ENCODE assay signal across 24 cellular contexts in the genomic region with DNA sequence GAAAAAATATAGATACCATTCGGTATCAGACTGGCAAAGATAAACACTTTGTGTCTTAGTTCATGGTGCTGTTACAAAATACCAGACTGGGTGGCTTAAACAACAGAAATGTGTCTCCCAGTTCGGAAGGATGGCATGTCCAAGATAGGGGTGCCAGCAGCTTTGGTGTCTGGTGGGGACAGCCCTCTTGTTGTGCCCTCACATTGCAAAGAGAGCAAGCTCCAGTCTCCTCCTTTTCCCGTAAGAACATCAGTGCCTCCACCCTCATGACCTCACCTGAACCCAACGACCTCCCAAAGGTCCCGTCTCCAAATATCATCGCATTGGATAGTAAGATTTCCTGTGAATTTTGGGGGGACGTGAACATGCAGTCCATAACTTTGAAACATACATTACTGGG. TPM values are rescaled to one million over a fixed set of nuclear protein-coding genes. Genes with fewer than 3 reads are reported as not detected.
DNase-seq lines count a peak whose midpoint lies in the region; ATAC-seq and TF ChIP-seq lines count a peak whose summit lies in the region.
"Had no signal": no experiment of that assay in that cellular context is flagged by ENCODE, and none has a peak within 500 bp of the region (broad histone marks: within the 10 kb centered on the region; RNA-seq: fewer than 3 reads in every experiment).

No MANE protein-coding gene starts in this region.

- H3K4me3 Mint-ChIP-seq in CD4-positive, CD25-positive, alpha-beta regulatory T cell, result peak overlapping the region; percentile 76 to 89 (median 81)
- peak overlapping the region; percentile 58 for H3K4me3 Mint-ChIP-seq in activated T-helper 2 cell treated with anti-CD3 and anti-CD28 coated beads, Interferon-gamma antibody, Interleukin-2, Interleukin-4, amounts not matched to agents 10 μg/mL and 5 μg/mL and 100 μg/mL, durations not matched to agents 14 hours and 24 hours and 36 hours (ENCODE audit: low read depth)
- peak overlapping the region; percentile 62 for H3K4me3 Mint-ChIP-seq in neural progenitor cell
- H3K4me3 Mint-ChIP-seq: GM23338 had no signal

- H2BK15ac ChIP-seq in mesenchymal stem cell (ENCODE audit: low read depth, poor library complexity, severe bottlenecking), result no peak overlapping the region

- H3K36me3 Mint-ChIP-seq in CD4-positive, CD25-positive, alpha-beta regulatory T cell, result no peaks in the 10 kb centered on the region
- peaks cover 9% of the 10 kb centered on the region for H3K36me3 Mint-ChIP-seq in activated T-helper 2 cell treated with anti-CD3 and anti-CD28 coated beads, Interferon-gamma antibody, Interleukin-2, Interleukin-4, amounts not matched to agents 10 μg/mL and 5 μg/mL and 100 μg/mL, durations not matched to agents 14 hours and 24 hours and 36 hours (ENCODE audit: low read depth)
- H3K36me3 Mint-ChIP-seq in neural progenitor cell, result peaks cover 3% of the 10 kb centered on the region
- H3K36me3 Mint-ChIP-seq: CD4-positive, alpha-beta memory T cell had no signal

- ATAC-seq in CD4-positive, CD25-positive, alpha-beta regulatory T cell (ENCODE audit: low read depth in 2 of 2), result no peak
- ATAC-seq in GM19035 (IDR thresholded peaks at IDR 0.05; ENCODE audit: unreplicated experiment), result no peak
- ATAC-seq: GM12878, GM23338, HCT116, K562 had no signal

- H3K79me1 ChIP-seq in mesenchymal stem cell (replicated peaks; ENCODE audit: low read length, poor library complexity, severe bottlenecking), result peaks cover 14% of the 10 kb centered on the region

- no peak overlapping the region for H3K4me3 ChIP-seq in CD4-positive, CD25-positive, alpha-beta regulatory T cell (ENCODE audit: low read depth, low read length)
- H3K4me3 ChIP-seq in neural progenitor cell, result no peak overlapping the region
- H3K4me3 ChIP-seq in mesenchymal stem cell (ENCODE audit: insufficient read depth in 1 of 2, low read depth in 1 of 2, low read length in 2 of 2), result no peak overlapping the region
- H3K4me3 ChIP-seq: GM12878, GM23338, K562, Peyer's patch had no signal

- H3K9ac ChIP-seq in neural progenitor cell, result no peak overlapping the region
- H3K9ac ChIP-seq in mesenchymal stem cell (ENCODE audit: low read length), result no peak overlapping the region

- no peak overlapping the region for H3K23ac ChIP-seq in mesenchymal stem cell (ENCODE audit: low read length in 2 of 2)

- no peak overlapping the region for H3K14ac ChIP-seq in mesenchymal stem cell (ENCODE audit: low read length in 2 of 2)

- no peak overlapping the region for H2AFZ ChIP-seq in neural progenitor cell (replicated peaks)
- H2AFZ ChIP-seq in mesenchymal stem cell (ENCODE audit: low read depth, low read length), result no peak overlapping the region
- H2AFZ ChIP-seq: GM23338 had no signal

- H2BK5ac ChIP-seq in mesenchymal stem cell (ENCODE audit: low read depth, low read length, poor library complexity, severe bottlenecking), result no peak overlapping the region

- H3K36me3 ChIP-seq in CD4-positive, CD25-positive, alpha-beta regulatory T cell (ENCODE audit: control insufficient read depth, insufficient read depth, low read length), result no peaks in the 10 kb centered on the region
- H3K36me3 ChIP-seq in neural progenitor cell, result no peaks in the 10 kb centered on the region
- H3K36me3 ChIP-seq in mesenchymal stem cell (ENCODE audit: control insufficient read depth in 1 of 2, insufficient read depth in 2 of 2, low read depth in 1 of 2, low read length in 2 of 2), result peaks cover 3 to 4% of the 10 kb centered on the region in 2 experiments
- H3K36me3 ChIP-seq: BE2C, Peyer's patch had no signal

- DNase-seq in activated effector memory CD4-positive, alpha-beta T cell treated with anti-CD3 and anti-CD28 coated beads, Interleukin-2, amount 50 U/mL, for 16 hours, result peak; percentile 50
- DNase-seq in activated effector memory CD4-positive, alpha-beta T cell treated with Interleukin-2 at 50 U/mL for 16 hours, result no peak
- DNase-seq in CD4-positive, CD25-positive, alpha-beta regulatory T cell, result no peak
- no peak for DNase-seq in activated T-helper 2 cell treated with anti-CD3 and anti-CD28 coated beads, Interferon-gamma antibody, Interleukin-2, Interleukin-4, amounts not matched to agents 10 μg/mL and 5 μg/mL and 100 μg/mL, durations not matched to agents 14 hours and 24 hours and 36 hours (ENCODE audit: low spot score)
- DNase-seq in neural progenitor cell (ENCODE audit: low spot score), result peak; percentile 0
- DNase-seq in substantia nigra (lab: John Stamatoyannopoulos, UW), result no peak
- no peak for DNase-seq in mesenchymal stem cell
- DNase-seq: 8988T; BE2C; CD4-positive, alpha-beta memory T cell; DMS153; EL; NCI-H1105; NCI-H1694 treated with DMSO at 0.1 percent for 48 hours; NCI-H510A; NCI-H748 treated with DMSO at 0.1 percent for 48 hours; NK-92 treated with Interleukin-12 subunit alpha and Interleukin-12 subunit beta, amount 100 ng/mL, for 24 hours; SHP77 had no signal

- no peaks in the 10 kb centered on the region for H3K9me3 Mint-ChIP-seq in CD4-positive, CD25-positive, alpha-beta regulatory T cell
- no peaks in the 10 kb centered on the region for H3K9me3 Mint-ChIP-seq in activated T-helper 2 cell treated with anti-CD3 and anti-CD28 coated beads, Interferon-gamma antibody, Interleukin-2, Interleukin-4, amounts not matched to agents 10 μg/mL and 5 μg/mL and 100 μg/mL, durations not matched to agents 14 hours and 24 hours and 36 hours
- H3K9me3 Mint-ChIP-seq in neural progenitor cell, result no peaks in the 10 kb centered on the region
- H3K9me3 Mint-ChIP-seq: CD4-positive, alpha-beta memory T cell; GM23338 had no signal

- no peak overlapping the region for H2BK12ac ChIP-seq in mesenchymal stem cell (ENCODE audit: low read length in 2 of 2)

- no peaks in the 10 kb centered on the region for H4K20me1 ChIP-seq in neural progenitor cell (ENCODE audit: low read depth)

- H2BK120ac ChIP-seq in mesenchymal stem cell (ENCODE audit: low read depth, low read length), result no peak overlapping the region

- no peak overlapping the region for H2AK5ac ChIP-seq in mesenchymal stem cell (ENCODE audit: low read length, severe bottlenecking)

- H3K4me2 ChIP-seq in neural progenitor cell (no peak overlapping the region), mesenchymal stem cell (ENCODE audit: low read length, poor library complexity, severe bottlenecking) (no peak overlapping the region)
- H3K4me2 ChIP-seq: GM23338 had no signal

- no peak for TF ChIP-seq CTCF in neural progenitor cell (IDR thresholded peaks at IDR 0.05)

- H3K27me3 Mint-ChIP-seq in CD4-positive, CD25-positive, alpha-beta regulatory T cell, result no peaks in the 10 kb centered on the region
- H3K27me3 Mint-ChIP-seq in activated T-helper 2 cell treated with anti-CD3 and anti-CD28 coated beads, Interferon-gamma antibody, Interleukin-2, Interleukin-4, amounts not matched to agents 10 μg/mL and 5 μg/mL and 100 μg/mL, durations not matched to agents 14 hours and 24 hours and 36 hours (ENCODE audit: low read depth), result no peaks in the 10 kb centered on the region
- H3K27me3 Mint-ChIP-seq in neural progenitor cell (ENCODE audit: insufficient read depth, low read depth), result peaks cover 4% of the 10 kb centered on the region
- H3K27me3 Mint-ChIP-seq: CD4-positive, alpha-beta memory T cell had no signal

- no peak overlapping the region for H3K18ac ChIP-seq in mesenchymal stem cell (ENCODE audit: low read depth in 1 of 2, low read length in 2 of 2)

- H3F3A ChIP-seq in neural progenitor cell (ENCODE audit: low read depth), result peaks cover 20% of the 10 kb centered on the region

- H4K8ac ChIP-seq in mesenchymal stem cell (ENCODE audit: low read length), result no peak overlapping the region

- H3K27ac Mint-ChIP-seq in CD4-positive, CD25-positive, alpha-beta regulatory T cell, result no peak overlapping the region
- H3K27ac Mint-ChIP-seq in activated T-helper 2 cell treated with anti-CD3 and anti-CD28 coated beads, Interferon-gamma antibody, Interleukin-2, Interleukin-4, amounts not matched to agents 10 μg/mL and 5 μg/mL and 100 μg/mL, durations not matched to agents 14 hours and 24 hours and 36 hours, result no peak overlapping the region
- H3K27ac Mint-ChIP-seq in neural progenitor cell, result no peak overlapping the region
- H3K27ac Mint-ChIP-seq: GM23338 had no signal

- H3K79me2 ChIP-seq in neural progenitor cell (ENCODE audit: low read depth), result peaks cover 9% of the 10 kb centered on the region

- H3K4ac ChIP-seq in mesenchymal stem cell (ENCODE audit: low read depth in 1 of 2, low read length in 2 of 2), result no peak overlapping the region

- H3K4me1 ChIP-seq in CD4-positive, CD25-positive, alpha-beta regulatory T cell (ENCODE audit: control insufficient read depth, insufficient read depth, low read length, poor library complexity, severe bottlenecking), result peaks cover 21% of the 10 kb centered on the region
- H3K4me1 ChIP-seq in neural progenitor cell (peaks cover 6% of the 10 kb centered on the region), mesenchymal stem cell (ENCODE audit: control insufficient read depth, insufficient read depth, low read depth, low read length) (peaks cover 11% of the 10 kb centered on the region)
- H3K4me1 ChIP-seq: BE2C had no signal

- no peak overlapping the region for H4K91ac ChIP-seq in mesenchymal stem cell (ENCODE audit: low read length)

- H3K4me1 Mint-ChIP-seq in CD4-positive, CD25-positive, alpha-beta regulatory T cell, result peaks cover 0 to 32% (median 20%) of the 10 kb centered on the region in 4 donors
- H3K4me1 Mint-ChIP-seq in activated T-helper 2 cell treated with anti-CD3 and anti-CD28 coated beads, Interferon-gamma antibody, Interleukin-2, Interleukin-4, amounts not matched to agents 10 μg/mL and 5 μg/mL and 100 μg/mL, durations not matched to agents 14 hours and 24 hours and 36 hours (ENCODE audit: low read depth), result peaks cover 12% of the 10 kb centered on the region
- H3K4me1 Mint-ChIP-seq in neural progenitor cell, result peaks cover 14% of the 10 kb centered on the region
- H3K4me1 Mint-ChIP-seq: GM23338 had no signal

- no peaks in the 10 kb centered on the region for H3K27me3 ChIP-seq in CD4-positive, CD25-positive, alpha-beta regulatory T cell (ENCODE audit: control insufficient read depth, insufficient read depth, low read length)
- H3K27me3 ChIP-seq in neural progenitor cell (no peaks in the 10 kb centered on the region), mesenchymal stem cell (ENCODE audit: control insufficient read depth in 1 of 2, insufficient read depth in 1 of 2, low read length in 2 of 2) (no peaks in the 10 kb centered on the region)
- H3K27me3 ChIP-seq: BE2C, Peyer's patch had no signal

- WGBS in mesenchymal stem cell, result 98% methylated on average over 5 of the region's 7 CpGs

- no peaks in the 10 kb centered on the region for H3K9me3 ChIP-seq in CD4-positive, CD25-positive, alpha-beta regulatory T cell (ENCODE audit: control insufficient read depth in 2 of 2, low read length in 2 of 2)
- no peaks in the 10 kb centered on the region for H3K9me3 ChIP-seq in neural progenitor cell (ENCODE audit: low read depth)
- H3K9me3 ChIP-seq in mesenchymal stem cell (ENCODE audit: control insufficient read depth, low read length), result peaks cover 4% of the 10 kb centered on the region
- H3K9me3 ChIP-seq: BE2C, Peyer's patch had no signal

- intact Hi-C loops in activated T-helper 2 cell treated with anti-CD3 and anti-CD28 coated beads, Interferon-gamma antibody, Interleukin-2, Interleukin-4, amounts not matched to agents 10 μg/mL and 5 μg/mL and 100 μg/mL, durations not matched to agents 14 hours and 24 hours and 36 hours (cut with micrococcal nuclease), result no loop called here

- no peak overlapping the region for H3K27ac ChIP-seq in CD4-positive, CD25-positive, alpha-beta regulatory T cell (ENCODE audit: insufficient read depth, low read length, poor library complexity, severe bottlenecking)
- no peak overlapping the region for H3K27ac ChIP-seq in neural progenitor cell
- no peak overlapping the region for H3K27ac ChIP-seq in substantia nigra (ENCODE audit: low read depth, low read length, poor library complexity, severe bottlenecking)
- no peak overlapping the region for H3K27ac ChIP-seq in mesenchymal stem cell (ENCODE audit: low read length, poor library complexity, severe bottlenecking)
- H3K27ac ChIP-seq: Peyer's patch had no signal

RNA-seq across cellular contexts. Expression of gene ZBTB42, which starts 12.4 kb away (rescaled TPM):
- 3.6 TPM for total RNA-seq in CD4-positive, CD25-positive, alpha-beta regulatory T cell
- polyA plus RNA-seq in CD4-positive, CD25-positive, alpha-beta regulatory T cell, result 1 to 10 TPM; 1.3 to 2.1 (median 1.9) TPM
- total RNA-seq in activated T-helper 2 cell treated with anti-CD3 and anti-CD28 coated beads, Interferon-gamma antibody, Interleukin-2, Interleukin-4, amounts not matched to agents 10 μg/mL and 5 μg/mL and 100 μg/mL, durations not matched to agents 14 hours and 24 hours and 36 hours, result 5.2 and 5.4 TPM in 2 replicates
- 0.41 and 1.1 TPM in 2 replicates for total RNA-seq in neural progenitor cell (ENCODE audit: low replicate concordance)
- polyA plus RNA-seq in mesenchymal stem cell (2013, experiment 1 of 2), result 1.8 TPM
- 1.6 TPM for polyA plus RNA-seq in mesenchymal stem cell (2013, experiment 2 of 2)

RNA-seq across cellular contexts. Expression of gene AKT1, which starts 17.7 kb away (rescaled TPM):
- total RNA-seq in CD4-positive, CD25-positive, alpha-beta regulatory T cell, result 86.0 TPM
- 10 to 100 TPM in 2 of 4 donors, 1 to 10 TPM in 2; 6.3 to 19.8 (median 12.4) TPM for polyA plus RNA-seq in CD4-positive, CD25-positive, alpha-beta regulatory T cell
- total RNA-seq in activated T-helper 2 cell treated with anti-CD3 and anti-CD28 coated beads, Interferon-gamma antibody, Interleukin-2, Interleukin-4, amounts not matched to agents 10 μg/mL and 5 μg/mL and 100 μg/mL, durations not matched to agents 14 hours and 24 hours and 36 hours, result 145 TPM in 2 replicates
- 67.2 and 92.4 TPM in 2 replicates for total RNA-seq in neural progenitor cell (ENCODE audit: low replicate concordance)
- 106 TPM for polyA plus RNA-seq in mesenchymal stem cell (2013, experiment 1 of 2)
- polyA plus RNA-seq in mesenchymal stem cell (2013, experiment 2 of 2), result 108 TPM

RNA-seq across cellular contexts. Expression of gene CEP170B, which starts 51.8 kb away (rescaled TPM):
- 3.1 TPM for total RNA-seq in CD4-positive, CD25-positive, alpha-beta regulatory T cell
- polyA plus RNA-seq in CD4-positive, CD25-positive, alpha-beta regulatory T cell, result under 1 TPM in 1 of 4 donors, not detected in 3; 0.03 TPM
- total RNA-seq in activated T-helper 2 cell treated with anti-CD3 and anti-CD28 coated beads, Interferon-gamma antibody, Interleukin-2, Interleukin-4, amounts not matched to agents 10 μg/mL and 5 μg/mL and 100 μg/mL, durations not matched to agents 14 hours and 24 hours and 36 hours, result 8.5 TPM in 2 replicates
- 3.0 and 13.7 TPM in 2 replicates for total RNA-seq in neural progenitor cell (ENCODE audit: low replicate concordance)
- 11.4 TPM for polyA plus RNA-seq in mesenchymal stem cell (2013, experiment 1 of 2)
- polyA plus RNA-seq in mesenchymal stem cell (2013, experiment 2 of 2), result 11.1 TPM

Comparison
In these comparisons a context has a peak if more than half of its experiments do, and no peak if none do; other contexts are left out.
1. DNase-seq: peak in activated effector memory CD4-positive, alpha-beta T cell treated with anti-CD3 and anti-CD28 coated beads, Interleukin-2, amount 50 U/mL, for 16 hours (single experiment) and neural progenitor cell (single experiment); none in activated effector memory CD4-positive, alpha-beta T cell treated with Interleukin-2 at 50 U/mL for 16 hours (single experiment), CD4-positive, CD25-positive, alpha-beta regulatory T cell (0 of 3), activated T-helper 2 cell treated with anti-CD3 and anti-CD28 coated beads, Interferon-gamma antibody, Interleukin-2, Interleukin-4, amounts not matched to agents 10 μg/mL and 5 μg/mL and 100 μg/mL, durations not matched to agents 14 hours and 24 hours and 36 hours (single experiment), substantia nigra (0 of 49) and mesenchymal stem cell (single experiment).
2. Peak in every context shown above with its lines, with median percentiles within 50 percentile points of each other: H3K4me3 Mint-ChIP-seq.